Comparison of ENCODE assay signal across 19 cellular contexts in genomic region chr6:16654703-16655102, GRCh38.
DNase-seq lines count a peak whose midpoint lies in the region; ATAC-seq lines count a peak whose summit lies in the region.
"Had no signal": no experiment of that assay in that cellular context is flagged by ENCODE, and none has a peak within 500 bp of the region (broad histone marks: within the 10 kb centered on the region; RNA-seq: fewer than 3 reads in every experiment).

No MANE protein-coding gene starts in this region.

- H3K9me3 ChIP-seq in naive thymus-derived CD4-positive, alpha-beta T cell (ENCODE audit: control insufficient read depth in 2 of 3, low read length in 3 of 3), result no peaks in the 10 kb centered on the region
- H3K9me3 ChIP-seq: tibial artery had no signal

- H3K9me3 Mint-ChIP-seq in activated CD4-positive, alpha-beta T cell treated with anti-CD3 and anti-CD28 coated beads, Interleukin-2, amount 10 ng/mL, durations not matched to agents 24 days and 14 days, result no peaks in the 10 kb centered on the region
- no peaks in the 10 kb centered on the region for H3K9me3 Mint-ChIP-seq in activated CD8-positive, alpha-beta T cell treated with anti-CD3 and anti-CD28 coated beads, Interleukin-2, amount 10 ng/mL, durations not matched to agents 7 days and 5 days (ENCODE audit: insufficient read depth)
- H3K9me3 Mint-ChIP-seq in naive thymus-derived CD4-positive, alpha-beta T cell, result peaks cover 0 to 2% (median 0%) of the 10 kb centered on the region in 11 donors
- H3K9me3 Mint-ChIP-seq: activated naive CD4-positive, alpha-beta T cell treated with anti-CD3 and anti-CD28 coated beads, Interleukin-2, amount 50 U/mL, for 24 hours; endodermal cell had no signal

- peaks cover 11 to 74% of the 10 kb centered on the region in 2 donors for H3K4me1 ChIP-seq in naive thymus-derived CD4-positive, alpha-beta T cell (ENCODE audit: control insufficient read depth in 2 of 2, insufficient read depth in 2 of 2, low read length in 2 of 2)

- no peaks in the 10 kb centered on the region for H3K27me3 Mint-ChIP-seq in activated CD4-positive, alpha-beta T cell treated with anti-CD3 and anti-CD28 coated beads, Interleukin-2, amount 10 ng/mL, durations not matched to agents 24 days and 14 days
- H3K27me3 Mint-ChIP-seq in activated CD8-positive, alpha-beta T cell treated with anti-CD3 and anti-CD28 coated beads, Interleukin-2, amount 10 ng/mL, durations not matched to agents 7 days and 5 days (ENCODE audit: low read depth), result no peaks in the 10 kb centered on the region
- H3K27me3 Mint-ChIP-seq in naive thymus-derived CD4-positive, alpha-beta T cell, result no peaks in the 10 kb centered on the region
- H3K27me3 Mint-ChIP-seq: activated naive CD4-positive, alpha-beta T cell treated with anti-CD3 and anti-CD28 coated beads, Interleukin-2, amount 50 U/mL, for 24 hours had no signal

- DNase-seq in activated CD4-positive, alpha-beta T cell treated with anti-CD3 and anti-CD28 coated beads, Interleukin-2, amount 10 ng/mL, durations not matched to agents 24 days and 14 days, result peak; percentile 68
- DNase-seq in activated CD4-positive, alpha-beta T cell treated with anti-CD3 and anti-CD28 coated beads for 48 hours, result no peak
- no peak for DNase-seq in activated CD8-positive, alpha-beta T cell treated with anti-CD3 and anti-CD28 coated beads, Interleukin-2, amount 10 ng/mL, durations not matched to agents 7 days and 5 days
- no peak for DNase-seq in naive thymus-derived CD4-positive, alpha-beta T cell
- DNase-seq in H4 (ENCODE audit: low spot score) (no peak), NCI-H2227 treated with DMSO at 0.1 percent for 48 hours (lab: John Stamatoyannopoulos, UW) (no peak), NCI-H1417 treated with DMSO at 0.1 percent for 48 hours (lab: John Stamatoyannopoulos, UW) (no peak)
- DNase-seq: 8988T; C1 segment of cervical spinal cord; DND-41; endodermal cell; hippocampal formation; NCI-H1436; NCI-H226; stimulated activated CD4-positive, alpha-beta T cell treated with anti-CD3 and anti-CD28 coated beads, Interleukin-4, amount 100 ng/mL, for 4 hours; tibial artery had no signal

- H3K4me3 Mint-ChIP-seq in activated CD4-positive, alpha-beta T cell treated with anti-CD3 and anti-CD28 coated beads, Interleukin-2, amount 10 ng/mL, durations not matched to agents 24 days and 14 days, result peak overlapping the region; percentile 54
- peak overlapping the region; percentile 40 for H3K4me3 Mint-ChIP-seq in activated CD8-positive, alpha-beta T cell treated with anti-CD3 and anti-CD28 coated beads, Interleukin-2, amount 10 ng/mL, durations not matched to agents 7 days and 5 days
- peak overlapping the region in 1 of 10 donors; percentile 66 for H3K4me3 Mint-ChIP-seq in naive thymus-derived CD4-positive, alpha-beta T cell
- H3K4me3 Mint-ChIP-seq: activated naive CD4-positive, alpha-beta T cell treated with anti-CD3 and anti-CD28 coated beads, Interleukin-2, amount 50 U/mL, for 24 hours; endodermal cell had no signal

- H3K4me3 ChIP-seq in naive thymus-derived CD4-positive, alpha-beta T cell (ENCODE audit: low read length), result no peak overlapping the region
- H3K4me3 ChIP-seq: cardiac muscle cell, tibial artery had no signal

- peaks cover 0 to 4% (median 0%) of the 10 kb centered on the region in 3 experiments for H3K36me3 ChIP-seq in naive thymus-derived CD4-positive, alpha-beta T cell (ENCODE audit: control insufficient read depth in 2 of 3, insufficient read depth in 3 of 3, low read length in 3 of 3)

- ATAC-seq in HG03097 (IDR thresholded peaks at IDR 0.05; ENCODE audit: low FRiP score, unreplicated experiment), result peak; percentile 43
- peak; percentile 29 for ATAC-seq in activated CD8-positive, alpha-beta T cell treated with anti-CD3 and anti-CD28 coated beads, Interleukin-2, amount 10 ng/mL, durations not matched to agents 7 days and 5 days
- peak; percentile 55 for ATAC-seq in naive thymus-derived CD4-positive, alpha-beta T cell

- H3K36me3 Mint-ChIP-seq in activated CD4-positive, alpha-beta T cell treated with anti-CD3 and anti-CD28 coated beads, Interleukin-2, amount 10 ng/mL, durations not matched to agents 24 days and 14 days (ENCODE audit: low read depth), result peaks cover 61% of the 10 kb centered on the region
- peaks cover 42% of the 10 kb centered on the region for H3K36me3 Mint-ChIP-seq in activated CD8-positive, alpha-beta T cell treated with anti-CD3 and anti-CD28 coated beads, Interleukin-2, amount 10 ng/mL, durations not matched to agents 7 days and 5 days (ENCODE audit: low read depth)
- peaks cover 11 to 46% (median 16%) of the 10 kb centered on the region in 5 donors for H3K36me3 Mint-ChIP-seq in naive thymus-derived CD4-positive, alpha-beta T cell

- H3K27ac Mint-ChIP-seq in activated CD4-positive, alpha-beta T cell treated with anti-CD3 and anti-CD28 coated beads, Interleukin-2, amount 10 ng/mL, durations not matched to agents 24 days and 14 days, result peak overlapping the region; percentile 91
- H3K27ac Mint-ChIP-seq in activated CD8-positive, alpha-beta T cell treated with anti-CD3 and anti-CD28 coated beads, Interleukin-2, amount 10 ng/mL, durations not matched to agents 7 days and 5 days, result peak overlapping the region; percentile 80
- H3K27ac Mint-ChIP-seq in naive thymus-derived CD4-positive, alpha-beta T cell, result peak overlapping the region in 1 of 9 donors; percentile 91
- H3K27ac Mint-ChIP-seq: activated naive CD4-positive, alpha-beta T cell treated with anti-CD3 and anti-CD28 coated beads, Interleukin-2, amount 50 U/mL, for 24 hours; endodermal cell had no signal

- no peak overlapping the region for H3K27ac ChIP-seq in naive thymus-derived CD4-positive, alpha-beta T cell (ENCODE audit: low read depth, low read length)
- H3K27ac ChIP-seq: cardiac muscle cell, tibial artery had no signal

- POLR2A ChIA-PET in activated CD8-positive, alpha-beta T cell treated with anti-CD3 and anti-CD28 coated beads, Interleukin-2, amount 10 ng/mL, durations not matched to agents 7 days and 5 days (lab: Charles Lee), result interaction anchor here (0.6 to 1.0 kb wide), 2 partner anchors 36 to 174 kb away, joined by 3 read pairs; no protein-coding TSS in a partner anchor
- POLR2A ChIA-PET in naive thymus-derived CD4-positive, alpha-beta T cell (lab: Charles Lee), result interaction anchor here (0.7 kb wide), 1 partner anchor 20 kb away, joined by 3 read pairs; no protein-coding TSS in a partner anchor

- no peaks in the 10 kb centered on the region for H3K27me3 ChIP-seq in naive thymus-derived CD4-positive, alpha-beta T cell (ENCODE audit: control insufficient read depth in 2 of 2, insufficient read depth in 2 of 2, low read length in 2 of 2)
- H3K27me3 ChIP-seq: cardiac muscle cell, tibial artery had no signal

- H3K4me1 Mint-ChIP-seq in activated CD4-positive, alpha-beta T cell treated with anti-CD3 and anti-CD28 coated beads, Interleukin-2, amount 10 ng/mL, durations not matched to agents 24 days and 14 days, result peaks cover 81% of the 10 kb centered on the region
- peaks cover 78% of the 10 kb centered on the region for H3K4me1 Mint-ChIP-seq in activated CD8-positive, alpha-beta T cell treated with anti-CD3 and anti-CD28 coated beads, Interleukin-2, amount 10 ng/mL, durations not matched to agents 7 days and 5 days (ENCODE audit: low read depth)
- H3K4me1 Mint-ChIP-seq in naive thymus-derived CD4-positive, alpha-beta T cell, result peaks cover 34 to 83% (median 44%) of the 10 kb centered on the region in 7 donors

- intact Hi-C loops in activated CD4-positive, alpha-beta T cell treated with anti-CD3 and anti-CD28 coated beads, Interleukin-2, amount 10 ng/mL, durations not matched to agents 24 days and 14 days (cut with micrococcal nuclease), result loop anchor here (5.0 to 10.0 kb wide), 3 partner anchors 180 to 332 kb away; no protein-coding TSS in a partner anchor
- intact Hi-C loops in naive thymus-derived CD4-positive, alpha-beta T cell (cut with micrococcal nuclease), result loop anchor here (5.0 to 10.0 kb wide), 5 partner anchors 33 to 232 kb away; partner anchors contain the start of gene ATXN1 (in 1 of the 2)

- CTCF ChIA-PET in activated CD8-positive, alpha-beta T cell treated with anti-CD3 and anti-CD28 coated beads, Interleukin-2, amount 10 ng/mL, durations not matched to agents 7 days and 5 days (lab: Charles Lee), result interaction anchor here (0.7 to 1.0 kb wide), 2 partner anchors 107 to 143 kb away, joined by 3 to 4 read pairs; partner anchors contain the start of gene ATXN1
- CTCF ChIA-PET in naive thymus-derived CD4-positive, alpha-beta T cell (lab: Charles Lee), result no interaction called here
